Comparison of ENCODE assay signal across 1 cellular context in the genomic region with DNA sequence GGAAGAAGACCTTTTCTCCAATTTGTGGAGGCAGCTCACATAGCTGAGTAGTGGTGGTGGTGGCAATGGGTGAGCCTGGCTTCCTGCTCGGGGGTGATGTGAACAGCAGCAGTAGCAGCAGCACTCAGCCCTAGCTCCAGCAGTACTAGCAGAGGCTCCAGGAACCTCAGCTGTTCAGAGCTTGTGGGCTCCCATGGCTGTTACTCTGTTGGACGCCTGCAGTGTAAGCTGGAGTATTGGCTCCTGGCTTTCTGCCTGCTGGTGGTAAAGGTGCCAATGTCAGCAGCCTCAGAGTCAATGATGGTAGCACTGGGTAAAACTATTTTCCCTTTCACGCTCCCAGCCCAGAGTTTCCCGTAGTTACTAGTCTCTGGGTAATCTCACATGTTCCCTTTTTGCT.
TF ChIP-seq lines count a peak whose summit lies in the region.

No MANE protein-coding gene starts in this region.

TF ChIP-seq in IMR-90, 13 proteins besides CTCF, POLR2A, EP300 and RAD21 (continued from another document):
- no peak for TF ChIP-seq MXI1 (IDR thresholded peaks at IDR 0.05; ENCODE audit: borderline replicate concordance, low read depth, low read length)
- TF ChIP-seq RFX5 (IDR thresholded peaks at IDR 0.05; ENCODE audit: low read depth, low read length) = no peak
- no peak for TF ChIP-seq BHLHE40 (IDR thresholded peaks at IDR 0.05; ENCODE audit: low read depth, low read length)
- TF ChIP-seq RCOR1 (IDR thresholded peaks at IDR 0.05; ENCODE audit: insufficient replicate concordance, low read length) = no peak
- TF ChIP-seq, protein P1, sequence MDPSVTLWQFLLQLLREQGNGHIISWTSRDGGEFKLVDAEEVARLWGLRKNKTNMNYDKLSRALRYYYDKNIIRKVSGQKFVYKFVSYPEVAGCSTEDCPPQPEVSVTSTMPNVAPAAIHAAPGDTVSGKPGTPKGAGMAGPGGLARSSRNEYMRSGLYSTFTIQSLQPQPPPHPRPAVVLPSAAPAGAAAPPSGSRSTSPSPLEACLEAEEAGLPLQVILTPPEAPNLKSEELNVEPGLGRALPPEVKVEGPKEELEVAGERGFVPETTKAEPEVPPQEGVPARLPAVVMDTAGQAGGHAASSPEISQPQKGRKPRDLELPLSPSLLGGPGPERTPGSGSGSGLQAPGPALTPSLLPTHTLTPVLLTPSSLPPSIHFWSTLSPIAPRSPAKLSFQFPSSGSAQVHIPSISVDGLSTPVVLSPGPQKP (IDR thresholded peaks at IDR 0.05; ENCODE audit: borderline replicate concordance, low read depth, low read length) = no peak
- no peak for TF ChIP-seq FOS (IDR thresholded peaks at IDR 0.05; ENCODE audit: low read depth, low read length)
- TF ChIP-seq NFE2L2 (IDR thresholded peaks at IDR 0.05; ENCODE audit: low read depth, low read length) = no peak
- TF ChIP-seq, protein P2, sequence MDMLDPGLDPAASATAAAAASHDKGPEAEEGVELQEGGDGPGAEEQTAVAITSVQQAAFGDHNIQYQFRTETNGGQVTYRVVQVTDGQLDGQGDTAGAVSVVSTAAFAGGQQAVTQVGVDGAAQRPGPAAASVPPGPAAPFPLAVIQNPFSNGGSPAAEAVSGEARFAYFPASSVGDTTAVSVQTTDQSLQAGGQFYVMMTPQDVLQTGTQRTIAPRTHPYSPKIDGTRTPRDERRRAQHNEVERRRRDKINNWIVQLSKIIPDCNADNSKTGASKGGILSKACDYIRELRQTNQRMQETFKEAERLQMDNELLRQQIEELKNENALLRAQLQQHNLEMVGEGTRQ (IDR thresholded peaks at IDR 0.05; ENCODE audit: low read depth, low read length) = no peak
- no peak for TF ChIP-seq SMC3 (IDR thresholded peaks at IDR 0.05; ENCODE audit: low read depth, low read length)
- TF ChIP-seq MAZ (IDR thresholded peaks at IDR 0.05; ENCODE audit: borderline replicate concordance, low read depth, low read length) = no peak
- no peak for TF ChIP-seq CEBPB (IDR thresholded peaks at IDR 0.05; ENCODE audit: low read depth, low read length)
